ENCODE assay signal across 1 cellular context in the genomic region with DNA sequence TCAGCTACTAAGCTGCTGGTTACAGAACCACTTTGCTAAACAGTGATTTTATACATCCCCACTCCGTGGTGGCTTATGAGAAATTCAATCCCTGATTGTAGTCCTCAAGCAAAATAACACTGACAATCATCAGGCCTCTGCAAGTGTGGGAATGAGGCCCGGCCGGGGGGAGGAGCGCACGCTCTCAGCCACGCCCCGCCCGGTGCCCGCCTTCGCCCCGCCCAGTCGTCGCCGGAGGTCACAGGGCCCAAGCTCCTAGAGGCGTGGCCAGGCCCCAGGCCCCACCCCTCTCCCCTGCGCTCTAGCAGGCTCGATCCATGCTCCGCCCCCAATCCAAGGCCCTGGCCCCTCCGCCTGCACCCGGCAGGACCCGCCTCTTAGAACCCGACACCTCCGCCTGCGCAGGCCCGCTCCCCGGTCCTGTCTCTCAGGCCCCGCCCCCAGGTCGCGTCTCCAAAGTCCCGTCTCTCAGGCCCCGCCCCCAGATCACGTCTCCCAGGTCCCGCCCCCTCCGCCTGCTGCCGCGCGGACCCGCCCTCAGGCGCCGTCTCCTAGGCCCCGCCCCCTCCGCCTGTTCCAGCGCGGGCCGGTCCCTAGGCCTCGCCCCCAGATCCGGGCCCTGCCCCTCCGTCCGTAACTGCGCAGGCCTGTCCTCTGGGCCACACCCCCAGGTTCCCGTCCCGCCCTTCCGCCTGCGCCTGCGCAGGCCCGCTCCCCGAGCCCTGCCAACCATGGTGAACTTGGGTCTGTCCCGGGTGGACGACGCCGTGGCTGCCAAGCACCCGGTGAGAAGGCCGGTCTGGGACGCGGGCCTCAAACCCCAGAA.
TF ChIP-seq lines count a peak whose summit lies in the region.

A gene (plus strand): TSS at position 705 of the 826 bp plus-strand sequence. CDS start 27 bp downstream, at position 732.

TF ChIP-seq in HepG2, 621 proteins besides CTCF, POLR2A, EP300 and RAD21 (continued from another document):
- TF ChIP-seq, protein P1, sequence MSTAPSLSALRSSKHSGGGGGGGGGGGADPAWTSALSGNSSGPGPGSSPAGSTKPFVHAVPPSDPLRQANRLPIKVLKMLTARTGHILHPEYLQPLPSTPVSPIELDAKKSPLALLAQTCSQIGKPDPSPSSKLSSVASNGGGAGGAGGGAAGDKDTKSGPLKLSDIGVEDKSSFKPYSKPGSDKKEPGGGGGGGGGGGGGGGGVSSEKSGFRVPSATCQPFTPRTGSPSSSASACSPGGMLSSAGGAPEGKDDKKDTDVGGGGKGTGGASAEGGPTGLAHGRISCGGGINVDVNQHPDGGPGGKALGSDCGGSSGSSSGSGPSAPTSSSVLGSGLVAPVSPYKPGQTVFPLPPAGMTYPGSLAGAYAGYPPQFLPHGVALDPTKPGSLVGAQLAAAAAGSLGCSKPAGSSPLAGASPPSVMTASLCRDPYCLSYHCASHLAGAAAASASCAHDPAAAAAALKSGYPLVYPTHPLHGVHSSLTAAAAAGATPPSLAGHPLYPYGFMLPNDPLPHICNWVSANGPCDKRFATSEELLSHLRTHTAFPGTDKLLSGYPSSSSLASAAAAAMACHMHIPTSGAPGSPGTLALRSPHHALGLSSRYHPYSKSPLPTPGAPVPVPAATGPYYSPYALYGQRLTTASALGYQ (CRISPR knock-in tag; IDR thresholded peaks at IDR 0.05), result 0 out of 2 replicates have a peak, but pooled peaks have one; percentile 13
- TF ChIP-seq KDM5B (CRISPR knock-in tag; IDR thresholded peaks at IDR 0.05; ENCODE audit: borderline replicate concordance), result 0 out of 2 replicates have a peak, but pooled peaks have one; percentile 21
- TF ChIP-seq, protein P2, sequence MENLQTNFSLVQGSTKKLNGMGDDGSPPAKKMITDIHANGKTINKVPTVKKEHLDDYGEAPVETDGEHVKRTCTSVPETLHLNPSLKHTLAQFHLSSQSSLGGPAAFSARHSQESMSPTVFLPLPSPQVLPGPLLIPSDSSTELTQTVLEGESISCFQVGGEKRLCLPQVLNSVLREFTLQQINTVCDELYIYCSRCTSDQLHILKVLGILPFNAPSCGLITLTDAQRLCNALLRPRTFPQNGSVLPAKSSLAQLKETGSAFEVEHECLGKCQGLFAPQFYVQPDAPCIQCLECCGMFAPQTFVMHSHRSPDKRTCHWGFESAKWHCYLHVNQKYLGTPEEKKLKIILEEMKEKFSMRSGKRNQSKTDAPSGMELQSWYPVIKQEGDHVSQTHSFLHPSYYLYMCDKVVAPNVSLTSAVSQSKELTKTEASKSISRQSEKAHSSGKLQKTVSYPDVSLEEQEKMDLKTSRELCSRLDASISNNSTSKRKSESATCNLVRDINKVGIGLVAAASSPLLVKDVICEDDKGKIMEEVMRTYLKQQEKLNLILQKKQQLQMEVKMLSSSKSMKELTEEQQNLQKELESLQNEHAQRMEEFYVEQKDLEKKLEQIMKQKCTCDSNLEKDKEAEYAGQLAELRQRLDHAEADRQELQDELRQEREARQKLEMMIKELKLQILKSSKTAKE (CRISPR knock-in tag; IDR thresholded peaks at IDR 0.05; ENCODE audit: borderline replicate concordance), result no peak
- peak; percentile 83; the same call in 1 of the 2 replicates for TF ChIP-seq ZNF33B (CRISPR knock-in tag; IDR thresholded peaks at IDR 0.05)
- TF ChIP-seq POLR2AphosphoS5 (IDR thresholded peaks at IDR 0.05; ENCODE audit: low read depth, low read length), result peak; percentile 98
- no peak for TF ChIP-seq CBX1 (IDR thresholded peaks at IDR 0.05; ENCODE audit: low read depth)
- 0 out of 2 replicates have a peak, but pooled peaks have one; percentile 44 for TF ChIP-seq ZNF225 (CRISPR knock-in tag; IDR thresholded peaks at IDR 0.05)
- peak; percentile 77; the same call in 1 of the 2 replicates for TF ChIP-seq ZNF776 (CRISPR knock-in tag; IDR thresholded peaks at IDR 0.05)
- TF ChIP-seq, protein P3, sequence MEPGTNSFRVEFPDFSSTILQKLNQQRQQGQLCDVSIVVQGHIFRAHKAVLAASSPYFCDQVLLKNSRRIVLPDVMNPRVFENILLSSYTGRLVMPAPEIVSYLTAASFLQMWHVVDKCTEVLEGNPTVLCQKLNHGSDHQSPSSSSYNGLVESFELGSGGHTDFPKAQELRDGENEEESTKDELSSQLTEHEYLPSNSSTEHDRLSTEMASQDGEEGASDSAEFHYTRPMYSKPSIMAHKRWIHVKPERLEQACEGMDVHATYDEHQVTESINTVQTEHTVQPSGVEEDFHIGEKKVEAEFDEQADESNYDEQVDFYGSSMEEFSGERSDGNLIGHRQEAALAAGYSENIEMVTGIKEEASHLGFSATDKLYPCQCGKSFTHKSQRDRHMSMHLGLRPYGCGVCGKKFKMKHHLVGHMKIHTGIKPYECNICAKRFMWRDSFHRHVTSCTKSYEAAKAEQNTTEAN (CRISPR knock-in tag; conservative IDR thresholded peaks at IDR 0.05), result 0 out of 2 replicates have a peak, but pooled peaks have one; percentile 55
- peak; percentile 34; the same call in 1 of the 2 replicates for TF ChIP-seq ZMAT3 (CRISPR knock-in tag; conservative IDR thresholded peaks at IDR 0.05)
- peak; percentile 97 for TF ChIP-seq RBFOX2 (IDR thresholded peaks at IDR 0.05; ENCODE audit: low read depth, low read length)
- TF ChIP-seq HNRNPL (IDR thresholded peaks at IDR 0.05; ENCODE audit: low read depth, low read length), result no peak
- no peak for TF ChIP-seq ZNF782 (CRISPR knock-in tag; IDR thresholded peaks at IDR 0.05; ENCODE audit: borderline replicate concordance)
- TF ChIP-seq, protein P4, sequence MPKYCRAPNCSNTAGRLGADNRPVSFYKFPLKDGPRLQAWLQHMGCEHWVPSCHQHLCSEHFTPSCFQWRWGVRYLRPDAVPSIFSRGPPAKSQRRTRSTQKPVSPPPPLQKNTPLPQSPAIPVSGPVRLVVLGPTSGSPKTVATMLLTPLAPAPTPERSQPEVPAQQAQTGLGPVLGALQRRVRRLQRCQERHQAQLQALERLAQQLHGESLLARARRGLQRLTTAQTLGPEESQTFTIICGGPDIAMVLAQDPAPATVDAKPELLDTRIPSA (CRISPR knock-in tag; IDR thresholded peaks at IDR 0.05; ENCODE audit: borderline replicate concordance), result no peak
- TF ChIP-seq, protein P5, sequence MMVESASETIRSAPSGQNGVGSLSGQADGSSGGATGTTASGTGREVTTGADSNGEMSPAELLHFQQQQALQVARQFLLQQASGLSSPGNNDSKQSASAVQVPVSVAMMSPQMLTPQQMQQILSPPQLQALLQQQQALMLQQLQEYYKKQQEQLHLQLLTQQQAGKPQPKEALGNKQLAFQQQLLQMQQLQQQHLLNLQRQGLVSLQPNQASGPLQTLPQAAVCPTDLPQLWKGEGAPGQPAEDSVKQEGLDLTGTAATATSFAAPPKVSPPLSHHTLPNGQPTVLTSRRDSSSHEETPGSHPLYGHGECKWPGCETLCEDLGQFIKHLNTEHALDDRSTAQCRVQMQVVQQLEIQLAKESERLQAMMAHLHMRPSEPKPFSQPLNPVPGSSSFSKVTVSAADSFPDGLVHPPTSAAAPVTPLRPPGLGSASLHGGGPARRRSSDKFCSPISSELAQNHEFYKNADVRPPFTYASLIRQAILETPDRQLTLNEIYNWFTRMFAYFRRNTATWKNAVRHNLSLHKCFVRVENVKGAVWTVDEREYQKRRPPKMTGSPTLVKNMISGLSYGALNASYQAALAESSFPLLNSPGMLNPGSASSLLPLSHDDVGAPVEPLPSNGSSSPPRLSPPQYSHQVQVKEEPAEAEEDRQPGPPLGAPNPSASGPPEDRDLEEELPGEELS (CRISPR knock-in tag; IDR thresholded peaks at IDR 0.05), result peak; percentile 51; the same call in 1 of the 2 replicates
- no peak for TF ChIP-seq EZH2 (conservative IDR thresholded peaks at IDR 0.05; ENCODE audit: low read depth, low read length)
- TF ChIP-seq ZSCAN12 (CRISPR knock-in tag; IDR thresholded peaks at IDR 0.05), result peak; percentile 76; the same call in 1 of the 2 replicates
- TF ChIP-seq NRL (CRISPR knock-in tag; IDR thresholded peaks at IDR 0.05; ENCODE audit: borderline replicate concordance), result no peak
- TF ChIP-seq RNF2 (conservative IDR thresholded peaks at IDR 0.05; ENCODE audit: low read depth), result no peak
TF ChIP-seq in HepG2: peak in this region for 127.
